Comparison of ENCODE assay signal across 17 cellular contexts in the genomic region with DNA sequence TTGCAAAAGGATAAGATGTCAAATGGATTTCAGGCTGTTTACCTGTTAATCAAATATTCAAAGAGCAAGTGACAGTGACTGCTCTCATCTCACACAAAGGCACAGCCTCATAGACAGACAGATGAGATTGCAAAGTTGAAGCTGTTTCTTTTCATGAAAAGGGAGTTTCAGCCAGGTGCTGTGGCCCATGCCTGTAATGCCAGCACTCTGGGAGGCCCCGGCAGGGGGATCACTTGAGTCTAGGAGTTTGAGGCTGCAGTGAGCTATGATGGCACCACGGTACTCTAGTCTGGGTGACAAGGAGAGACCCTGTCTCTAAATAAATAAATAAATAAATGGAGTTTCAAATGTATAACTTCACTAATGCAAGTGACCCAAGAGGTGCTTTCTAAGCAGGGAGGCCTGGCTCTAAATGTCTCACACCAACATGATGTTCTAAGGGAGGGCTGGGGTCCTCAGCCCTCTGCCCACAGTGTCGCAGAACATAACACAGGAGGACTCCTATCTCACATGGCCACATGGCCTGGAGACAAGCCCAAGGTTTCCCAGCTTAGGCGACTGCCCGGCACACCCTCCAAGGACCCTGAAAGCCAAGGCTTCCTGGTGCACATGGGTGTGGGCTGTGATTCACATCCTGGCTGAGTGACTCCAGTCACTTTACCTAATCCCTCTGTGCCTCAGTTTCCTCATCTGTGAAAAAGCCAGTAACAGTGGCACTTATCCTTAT. TPM values are rescaled to one million over a fixed set of nuclear protein-coding genes. Genes with fewer than 3 reads are reported as not detected.
"Had no signal": no experiment of that assay in that cellular context is flagged by ENCODE, and none has a peak within 500 bp of the region (broad histone marks: within the 10 kb centered on the region; RNA-seq: fewer than 3 reads in every experiment).

No MANE protein-coding gene starts in this region.

- H3K4me3 ChIP-seq: coronary artery, heart right ventricle, tibial artery had no signal

- H3K9me3 ChIP-seq: heart right ventricle, tibial artery had no signal

- H3K27ac ChIP-seq: coronary artery, heart right ventricle, tibial artery had no signal

- H3K36me3 ChIP-seq: heart right ventricle, tibial artery had no signal

- DNase-seq: activated CD4-positive, alpha-beta T cell treated with anti-CD3 and anti-CD28 coated beads for 1 hour; activated CD8-positive, alpha-beta memory T cell treated with anti-CD3 and anti-CD28 coated beads for 24 hours; activated CD8-positive, alpha-beta memory T cell treated with anti-CD3 and anti-CD28 coated beads, Interleukin-2, amount 50 U/mL, for 48 hours; activated gamma-delta T cell; activated T-cell treated with anti-CD3 and anti-CD28 coated beads, Interleukin-2, amount 50 U/mL, for 48 hours; amniotic stem cell; central memory CD4-positive, alpha-beta T cell; heart right ventricle; immature natural killer cell; mesenchymal stem cell; naive thymus-derived CD4-positive, alpha-beta T cell; retina; stimulated activated naive B cell treated with anti-CD40 and anti-IgM and Interleukin-4, amounts not matched to agents 10 μg/mL and 1 μg/mL and 100 μg/mL, for 72 hours; T-helper 2 cell; tibial artery had no signal

RNA-seq across cellular contexts. Expression of gene PPP2R2C, which starts 26.8 kb away (rescaled TPM):
- total RNA-seq: activated naive CD4-positive, alpha-beta T cell treated with anti-CD3 and anti-CD28 coated beads, Interleukin-2, amount 50 U/mL, for 72 hours; naive thymus-derived CD4-positive, alpha-beta T cell had no signal
- polyA plus RNA-seq: immature natural killer cell; naive thymus-derived CD4-positive, alpha-beta T cell had no signal
